19 cellular contexts compared by ENCODE assay signal in genomic region chr15:68629519-68630204, GRCh38. TPM values are rescaled to one million over a fixed set of nuclear protein-coding genes. Genes with fewer than 3 reads are reported as not detected.
DNase-seq lines count a peak whose midpoint lies in the region; ATAC-seq and TF ChIP-seq lines count a peak whose summit lies in the region.
"Had no signal": no experiment of that assay in that cellular context is flagged by ENCODE, and none has a peak within 500 bp of the region (broad histone marks: within the 10 kb centered on the region; RNA-seq: fewer than 3 reads in every experiment).

No MANE protein-coding gene starts in this region.

- H3K4me1 Mint-ChIP-seq in stimulated activated naive B cell treated with anti-CD40 and anti-IgM and Interleukin-4, amounts not matched to agents 10 μg/mL and 1 μg/mL and 100 μg/mL, for 72 hours = peaks cover 69 to 88% of the 10 kb centered on the region in 2 donors
- no peaks in the 10 kb centered on the region for H3K4me1 Mint-ChIP-seq in CD8-positive, alpha-beta T cell (ENCODE audit: low read depth)
- H3K4me1 Mint-ChIP-seq in activated T-helper 2 cell treated with anti-CD3 and anti-CD28 coated beads, Interferon-gamma antibody, Interleukin-2, Interleukin-4, amounts not matched to agents 10 μg/mL and 5 μg/mL and 100 μg/mL, durations not matched to agents 14 hours and 24 hours and 36 hours (ENCODE audit: low read depth) = no peaks in the 10 kb centered on the region
- H3K4me1 Mint-ChIP-seq: activated naive CD8-positive, alpha-beta T cell treated with anti-CD3 and anti-CD28 coated beads for 36 hours had no signal

- H3K9ac ChIP-seq in IMR-90 (ENCODE audit: low read depth, low read length) = no peak overlapping the region

- TF ChIP-seq CTCF in IMR-90 (conservative IDR thresholded peaks at IDR 0.05; ENCODE audit: low read depth, low read length) (no peak), OCI-LY7 (conservative IDR thresholded peaks at IDR 0.05; ENCODE audit: low read length) (no peak)
- no peak for TF ChIP-seq CTCF in CD8-positive, alpha-beta T cell (IDR thresholded peaks at IDR 0.05)

- H3K9me3 Mint-ChIP-seq in stimulated activated naive B cell treated with anti-CD40 and anti-IgM and Interleukin-4, amounts not matched to agents 10 μg/mL and 1 μg/mL and 100 μg/mL, for 72 hours = no peaks in the 10 kb centered on the region
- H3K9me3 Mint-ChIP-seq in CD8-positive, alpha-beta T cell = no peaks in the 10 kb centered on the region
- no peaks in the 10 kb centered on the region for H3K9me3 Mint-ChIP-seq in activated T-helper 2 cell treated with anti-CD3 and anti-CD28 coated beads, Interferon-gamma antibody, Interleukin-2, Interleukin-4, amounts not matched to agents 10 μg/mL and 5 μg/mL and 100 μg/mL, durations not matched to agents 14 hours and 24 hours and 36 hours
- H3K9me3 Mint-ChIP-seq: activated naive CD8-positive, alpha-beta T cell treated with anti-CD3 and anti-CD28 coated beads for 36 hours; CD14-positive monocyte; nephron progenitor cell; T-helper 2 cell treated with Interferon-gamma antibody and Interleukin-4, amounts not matched to agents 5 μg/mL and 100 μg/mL, for 36 hours had no signal

- no peak overlapping the region for H4K91ac ChIP-seq in IMR-90 (ENCODE audit: insufficient read depth, low read depth, low read length)

- peak overlapping the region in 1 of 2 experiments; percentile 13; a peak in 1 of 4 replicates for H4K8ac ChIP-seq in IMR-90 (ENCODE audit: low read depth in 2 of 2, low read length in 2 of 2)

- CTCF ChIA-PET in IMR-90 (lab: Yijun Ruan, JAX) = no interaction called here
- CTCF ChIA-PET in OCI-LY7 (lab: Charles Lee; ENCODE audit: unreplicated experiment) = interaction anchor here (2.4 to 3.8 kb wide), 2 partner anchors 45 to 70 kb away, joined by 12 to 29 read pairs; no protein-coding TSS in a partner anchor
- CTCF ChIA-PET in CD8-positive, alpha-beta T cell (lab: Charles Lee) = no interaction called here

- no peak for ATAC-seq in IMR-90 (ENCODE audit: low read depth)
- ATAC-seq in stimulated activated naive B cell treated with anti-CD40 and anti-IgM and Interleukin-4, amounts not matched to agents 10 μg/mL and 1 μg/mL and 100 μg/mL, for 72 hours (replicated peaks) = no peak
- ATAC-seq in CD8-positive, alpha-beta T cell = no peak
- ATAC-seq: foreskin keratinocyte, GM12878 had no signal

- POLR2A ChIA-PET in IMR-90 (lab: Charles Lee; ENCODE audit: unreplicated experiment) (no interaction called here), OCI-LY7 (lab: Charles Lee) (interaction anchor here (0.6 kb wide), 1 partner anchor 9 kb away, joined by 3 read pairs; no protein-coding TSS in a partner anchor)
- POLR2A ChIA-PET in CD8-positive, alpha-beta T cell (lab: Charles Lee) = no interaction called here

- no peak overlapping the region for H2BK5ac ChIP-seq in IMR-90 (ENCODE audit: low read depth, low read length, poor library complexity, severe bottlenecking)

- H3K4me3 Mint-ChIP-seq in stimulated activated naive B cell treated with anti-CD40 and anti-IgM and Interleukin-4, amounts not matched to agents 10 μg/mL and 1 μg/mL and 100 μg/mL, for 72 hours = peak overlapping the region; percentile 54 to 62
- no peak overlapping the region for H3K4me3 Mint-ChIP-seq in CD8-positive, alpha-beta T cell
- H3K4me3 Mint-ChIP-seq in activated T-helper 2 cell treated with anti-CD3 and anti-CD28 coated beads, Interferon-gamma antibody, Interleukin-2, Interleukin-4, amounts not matched to agents 10 μg/mL and 5 μg/mL and 100 μg/mL, durations not matched to agents 14 hours and 24 hours and 36 hours (ENCODE audit: low read depth) = no peak overlapping the region
- H3K4me3 Mint-ChIP-seq: activated naive CD8-positive, alpha-beta T cell treated with anti-CD3 and anti-CD28 coated beads for 36 hours; CD14-positive monocyte; nephron progenitor cell; T-helper 2 cell treated with Interferon-gamma antibody and Interleukin-4, amounts not matched to agents 5 μg/mL and 100 μg/mL, for 36 hours had no signal

- H3K27me3 ChIP-seq in IMR-90 (ENCODE audit: control insufficient read depth, insufficient read depth, low read length) = no peaks in the 10 kb centered on the region
- no peaks in the 10 kb centered on the region for H3K27me3 ChIP-seq in CD8-positive, alpha-beta T cell (ENCODE audit: insufficient read depth, low read length)
- H3K27me3 ChIP-seq: foreskin keratinocyte, sigmoid colon had no signal

- H2BK15ac ChIP-seq in IMR-90 (ENCODE audit: low read depth, low read length) = no peak overlapping the region

- no peak for TF ChIP-seq RAD21 in IMR-90 (IDR thresholded peaks at IDR 0.05; ENCODE audit: low read length)

- H2BK20ac ChIP-seq in IMR-90 (ENCODE audit: low read depth, low read length) = 0 out of 2 replicates have a peak overlapping the region, but pooled peaks have one; percentile 28

- H3K4me2 ChIP-seq in IMR-90 (ENCODE audit: low read depth, low read length) (no peak overlapping the region), OCI-LY7 (ENCODE audit: low read length) (peak overlapping the region; percentile 63)

- no peak overlapping the region for H3K23ac ChIP-seq in IMR-90 (ENCODE audit: low read depth, low read length)

- H3K4me3 ChIP-seq in IMR-90 (ENCODE audit: insufficient read depth, low read depth, low read length) = no peak overlapping the region
- H3K4me3 ChIP-seq in OCI-LY7 (ENCODE audit: low read depth, low read length, poor library complexity, severe bottlenecking) = peak overlapping the region; percentile 40
- no peak overlapping the region for H3K4me3 ChIP-seq in CD8-positive, alpha-beta T cell (ENCODE audit: low read depth, low read length)
- H3K4me3 ChIP-seq: GM12878, sigmoid colon had no signal

- H2AK9ac ChIP-seq in IMR-90 (replicated peaks; ENCODE audit: low read depth, low read length, poor library complexity) = no peak overlapping the region

- no peaks in the 10 kb centered on the region for H3K36me3 ChIP-seq in IMR-90 (ENCODE audit: control insufficient read depth, insufficient read depth, low read length)
- no peaks in the 10 kb centered on the region for H3K36me3 ChIP-seq in OCI-LY7 (ENCODE audit: insufficient read depth, low read length)
- no peaks in the 10 kb centered on the region for H3K36me3 ChIP-seq in CD8-positive, alpha-beta T cell (ENCODE audit: insufficient read depth, low read length)
- H3K36me3 ChIP-seq: sigmoid colon had no signal

- TF ChIP-seq POLR2A in IMR-90 (IDR thresholded peaks at IDR 0.05; ENCODE audit: low read depth, low read length) = no peak

- 0 out of 2 replicates have a peak overlapping the region, but pooled peaks have one; percentile 7 for H3K4ac ChIP-seq in IMR-90 (ENCODE audit: low read depth, low read length)

- peak overlapping the region; percentile 52 for H2AK5ac ChIP-seq in IMR-90 (ENCODE audit: low read depth, low read length)

- BruUV-seq in IMR-90 (replicated peaks; lab: Mats Ljungman, UMichigan) (no TSS peak), OCI-LY7 (replicated peaks; lab: Mats Ljungman, UMichigan) (no TSS peak)

- dilution Hi-C loops in IMR-90 (cut with HindIII; ENCODE audit: low sequenced_read_pairs, unreplicated experiment) = no loop called here

- H3K79me2 ChIP-seq in OCI-LY7 (ENCODE audit: insufficient read depth, low read depth, low read length) = peaks cover 43% of the 10 kb centered on the region; the same call in 1 of the 2 replicates

- H3K9me3 ChIP-seq in IMR-90 (ENCODE audit: control insufficient read depth, insufficient read depth, low read length) (no peaks in the 10 kb centered on the region), OCI-LY7 (ENCODE audit: low read length) (no peaks in the 10 kb centered on the region)
- H3K9me3 ChIP-seq in CD8-positive, alpha-beta T cell (ENCODE audit: low read length) = no peaks in the 10 kb centered on the region
- H3K9me3 ChIP-seq: sigmoid colon had no signal

- H3K79me1 ChIP-seq in IMR-90 (ENCODE audit: low read depth in 1 of 2, low read length in 2 of 2) = peaks cover 22 to 72% of the 10 kb centered on the region in 2 experiments

- no peak overlapping the region; the same call in 1 of the 2 replicates for H2BK120ac ChIP-seq in IMR-90 (ENCODE audit: low read depth, low read length)

- in situ Hi-C loops in IMR-90 (cut with MboI; ENCODE audit: low sequenced_read_pairs) = no loop called here

- H3K9me1 ChIP-seq in IMR-90 (ENCODE audit: insufficient read depth, low read length) = peaks cover 14% of the 10 kb centered on the region

- no peak overlapping the region for H3K18ac ChIP-seq in IMR-90 (ENCODE audit: low read depth, low read length)

- no peak overlapping the region for H3K14ac ChIP-seq in IMR-90 (replicated peaks; ENCODE audit: low read depth, low read length)

- peak; percentile 33 for DNase-seq in NCI-H2171 treated with DMSO at 0.1 percent for 48 hours (lab: John Stamatoyannopoulos, UW)
- no peak for DNase-seq in NCI-H2171 (lab: John Stamatoyannopoulos, UW)
- DNase-seq in IMR-90 = no peak
- no peak for DNase-seq in OCI-LY7 (ENCODE audit: low spot score)
- no peak for DNase-seq in stimulated activated naive B cell treated with anti-CD40 and anti-IgM and Interleukin-4, amounts not matched to agents 10 μg/mL and 1 μg/mL and 100 μg/mL, for 72 hours
- DNase-seq in CD8-positive, alpha-beta T cell = no peak
- no peak for DNase-seq in activated T-helper 2 cell treated with anti-CD3 and anti-CD28 coated beads, Interferon-gamma antibody, Interleukin-2, Interleukin-4, amounts not matched to agents 10 μg/mL and 5 μg/mL and 100 μg/mL, durations not matched to agents 14 hours and 24 hours and 36 hours (ENCODE audit: low spot score)
- no peak for DNase-seq in midbrain (lab: John Stamatoyannopoulos, UW)
- DNase-seq: activated naive CD8-positive, alpha-beta T cell treated with anti-CD3 and anti-CD28 coated beads for 36 hours; DMS53; effector CD4-positive, alpha-beta T cell; foreskin keratinocyte; Kasumi-1; NCI-H510A; nephron progenitor cell; sigmoid colon had no signal

- H3K36me3 Mint-ChIP-seq in stimulated activated naive B cell treated with anti-CD40 and anti-IgM and Interleukin-4, amounts not matched to agents 10 μg/mL and 1 μg/mL and 100 μg/mL, for 72 hours = peaks cover 0 to 1% of the 10 kb centered on the region in 2 donors
- no peaks in the 10 kb centered on the region for H3K36me3 Mint-ChIP-seq in CD8-positive, alpha-beta T cell
- no peaks in the 10 kb centered on the region for H3K36me3 Mint-ChIP-seq in activated T-helper 2 cell treated with anti-CD3 and anti-CD28 coated beads, Interferon-gamma antibody, Interleukin-2, Interleukin-4, amounts not matched to agents 10 μg/mL and 5 μg/mL and 100 μg/mL, durations not matched to agents 14 hours and 24 hours and 36 hours (ENCODE audit: low read depth)
- H3K36me3 Mint-ChIP-seq: activated naive CD8-positive, alpha-beta T cell treated with anti-CD3 and anti-CD28 coated beads for 36 hours; CD14-positive monocyte had no signal

- WGBS in IMR-90 (ENCODE audit: extremely low coverage in 2 of 2, insufficient read length in 1 of 2), 2 experiments = 91% methylated on average over 4 of the region's 8 CpGs; no CpG with 5 or more reads in 1 of the 2 experiments

- H3K27ac ChIP-seq in IMR-90 (ENCODE audit: insufficient read depth, low read length) (no peak overlapping the region), OCI-LY7 (ENCODE audit: low read depth, low read length, poor library complexity, severe bottlenecking) (peak overlapping the region; percentile 97)
- no peak overlapping the region for H3K27ac ChIP-seq in CD8-positive, alpha-beta T cell (ENCODE audit: low read depth, low read length)
- H3K27ac ChIP-seq: foreskin keratinocyte, sigmoid colon had no signal

- peak overlapping the region; percentile 62 for H3K27ac Mint-ChIP-seq in stimulated activated naive B cell treated with anti-CD40 and anti-IgM and Interleukin-4, amounts not matched to agents 10 μg/mL and 1 μg/mL and 100 μg/mL, for 72 hours
- no peak overlapping the region for H3K27ac Mint-ChIP-seq in CD8-positive, alpha-beta T cell
- no peak overlapping the region for H3K27ac Mint-ChIP-seq in activated T-helper 2 cell treated with anti-CD3 and anti-CD28 coated beads, Interferon-gamma antibody, Interleukin-2, Interleukin-4, amounts not matched to agents 10 μg/mL and 5 μg/mL and 100 μg/mL, durations not matched to agents 14 hours and 24 hours and 36 hours
- H3K27ac Mint-ChIP-seq: activated naive CD8-positive, alpha-beta T cell treated with anti-CD3 and anti-CD28 coated beads for 36 hours; nephron progenitor cell; T-helper 2 cell treated with Interferon-gamma antibody and Interleukin-4, amounts not matched to agents 5 μg/mL and 100 μg/mL, for 36 hours had no signal

- H3K27me3 Mint-ChIP-seq in stimulated activated naive B cell treated with anti-CD40 and anti-IgM and Interleukin-4, amounts not matched to agents 10 μg/mL and 1 μg/mL and 100 μg/mL, for 72 hours = peaks cover 0 to 3% of the 10 kb centered on the region in 2 donors
- H3K27me3 Mint-ChIP-seq in CD8-positive, alpha-beta T cell (ENCODE audit: low read depth) = peaks cover 14% of the 10 kb centered on the region
- peaks cover 4% of the 10 kb centered on the region for H3K27me3 Mint-ChIP-seq in activated T-helper 2 cell treated with anti-CD3 and anti-CD28 coated beads, Interferon-gamma antibody, Interleukin-2, Interleukin-4, amounts not matched to agents 10 μg/mL and 5 μg/mL and 100 μg/mL, durations not matched to agents 14 hours and 24 hours and 36 hours (ENCODE audit: low read depth)

- H3K56ac ChIP-seq in IMR-90 (ENCODE audit: extremely low read depth, insufficient read depth, low read length) = no peak overlapping the region

- intact Hi-C loops in IMR-90 (cut with micrococcal nuclease) = no loop called here
- intact Hi-C loops in OCI-LY7 (cut with micrococcal nuclease; ENCODE audit: unreplicated experiment) = loop anchor here (5.0 kb wide), 1 partner anchor 193 kb away; the partner anchor contains the start of gene ANP32A
- intact Hi-C loops in CD8-positive, alpha-beta T cell (cut with DNase I, micrococcal nuclease) = no loop called here
- intact Hi-C loops in activated T-helper 2 cell treated with anti-CD3 and anti-CD28 coated beads, Interferon-gamma antibody, Interleukin-2, Interleukin-4, amounts not matched to agents 10 μg/mL and 5 μg/mL and 100 μg/mL, durations not matched to agents 14 hours and 24 hours and 36 hours (cut with micrococcal nuclease) = no loop called here

- no peaks in the 10 kb centered on the region for H3K9me2 ChIP-seq in OCI-LY7 (ENCODE audit: insufficient read depth, low read length)

- H4K5ac ChIP-seq in IMR-90 (ENCODE audit: low read depth, low read length) = no peak overlapping the region

- H3K4me1 ChIP-seq in IMR-90 (ENCODE audit: control insufficient read depth, insufficient read depth, low read length) = peaks cover 20% of the 10 kb centered on the region
- H3K4me1 ChIP-seq in OCI-LY7 (ENCODE audit: insufficient read depth, low read length, poor library complexity, severe bottlenecking) = peaks cover 97% of the 10 kb centered on the region
- no peaks in the 10 kb centered on the region for H3K4me1 ChIP-seq in CD8-positive, alpha-beta T cell (ENCODE audit: insufficient read depth, low read length)
- H3K4me1 ChIP-seq: foreskin keratinocyte had no signal

- H2AFZ ChIP-seq in IMR-90 (replicated peaks; ENCODE audit: low read length, poor library complexity) = no peak overlapping the region
- peak overlapping the region; percentile 2; the same call in 1 of the 2 replicates for H2AFZ ChIP-seq in OCI-LY7 (ENCODE audit: low read length)

- H4K20me1 ChIP-seq in IMR-90 (ENCODE audit: insufficient read depth, low read length) (no peaks in the 10 kb centered on the region), OCI-LY7 (ENCODE audit: insufficient read depth, low read length) (no peaks in the 10 kb centered on the region)

RNA-seq across cellular contexts. Expression of gene CORO2B, which starts 50.9 kb away (rescaled TPM):
- total RNA-seq in IMR-90 (2012; rRNA removed) (9.3 and 9.7 TPM in 2 replicates), OCI-LY7 (2022) (7.4 and 10.5 TPM in 2 replicates)
- 39.3 and 43.2 TPM in 2 replicates for polyA plus RNA-seq in IMR-90 (2012; rRNA removed)
- polyA plus RNA-seq in IMR-90 (2012; cell fraction: cytosol; rRNA removed) = 29.1 and 32.4 TPM in 2 replicates
- 24.4 and 27.5 TPM in 2 replicates for polyA plus RNA-seq in IMR-90 (2012; cell fraction: nucleus; rRNA removed; ENCODE audit: low replicate concordance)
- total RNA-seq in OCI-LY7 (2014; rRNA removed; shearing (Covaris generic)) = 11.3 and 12.5 TPM in 2 replicates
- total RNA-seq in CD8-positive, alpha-beta T cell = under 1 TPM; 0.08 to 0.17 TPM
- 0.41 and 0.43 TPM in 2 replicates for total RNA-seq in activated T-helper 2 cell treated with anti-CD3 and anti-CD28 coated beads, Interferon-gamma antibody, Interleukin-2, Interleukin-4, amounts not matched to agents 10 μg/mL and 5 μg/mL and 100 μg/mL, durations not matched to agents 14 hours and 24 hours and 36 hours
- total RNA-seq: activated naive CD8-positive, alpha-beta T cell treated with anti-CD3 and anti-CD28 coated beads for 36 hours had no signal
- polyA plus RNA-seq: CD14-positive monocyte had no signal

Comparison
In these comparisons a context has a peak if more than half of its experiments do, and no peak if none do; other contexts are left out.
1. H3K4me3 Mint-ChIP-seq: peak in stimulated activated naive B cell treated with anti-CD40 and anti-IgM and Interleukin-4, amounts not matched to agents 10 μg/mL and 1 μg/mL and 100 μg/mL, for 72 hours (2 of 2); none in CD8-positive, alpha-beta T cell (single experiment) and activated T-helper 2 cell treated with anti-CD3 and anti-CD28 coated beads, Interferon-gamma antibody, Interleukin-2, Interleukin-4, amounts not matched to agents 10 μg/mL and 5 μg/mL and 100 μg/mL, durations not matched to agents 14 hours and 24 hours and 36 hours (single experiment).